Comparison of ENCODE assay signal across 11 cellular contexts in the genomic region with DNA sequence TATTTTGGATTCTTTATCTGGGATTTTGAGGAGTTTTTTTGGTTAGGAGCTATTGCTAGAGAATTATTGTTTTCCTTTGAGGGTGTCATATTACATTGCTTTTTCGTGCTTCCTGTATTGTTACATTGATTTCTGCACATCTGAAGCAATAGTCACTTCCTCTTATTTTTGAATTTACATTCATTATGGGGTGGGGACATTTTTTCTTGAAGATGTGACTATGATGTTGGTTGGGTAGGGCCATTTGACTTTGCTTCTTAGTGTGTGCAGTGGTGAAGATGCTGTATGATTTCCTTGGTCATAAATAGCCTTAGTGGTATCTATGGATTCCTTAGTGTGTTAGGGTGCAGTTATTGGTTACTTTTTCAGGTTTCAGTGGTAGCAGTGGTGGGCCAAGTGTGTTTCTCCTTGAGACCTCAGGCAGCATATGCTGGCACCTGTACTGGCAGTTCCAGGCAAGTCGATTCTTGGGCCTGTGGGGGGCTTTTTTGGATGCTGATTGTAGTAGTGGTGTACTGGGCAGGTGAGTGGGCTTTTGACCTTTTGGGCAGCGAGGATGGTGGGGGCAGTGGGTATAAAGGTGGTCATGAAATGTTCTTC.
A peak's percentile ranks its signal among the peaks of the same experiment; 100 is the strongest.
DNase-seq lines count a peak whose midpoint lies in the region; ATAC-seq and TF ChIP-seq lines count a peak whose summit lies in the region.
"Had no signal": no experiment of that assay in that cellular context is flagged by ENCODE, and none has a peak within 500 bp of the region (broad histone marks: within the 10 kb centered on the region; RNA-seq: fewer than 3 reads in every experiment).

No MANE protein-coding gene starts in this region.

- DNase-seq in NCI-H146 treated with DMSO at 0.1 percent for 48 hours (lab: John Stamatoyannopoulos, UW; ENCODE audit: unreplicated experiment) (peak; percentile 2), NCI-H146 (lab: John Stamatoyannopoulos, UW) (no peak), NOMO-1 treated with DMSO at 0.1 percent for 48 hours (lab: John Stamatoyannopoulos, UW; ENCODE audit: unreplicated experiment) (peak; percentile 90), NCI-H345 (lab: John Stamatoyannopoulos, UW) (no peak)
- no peak for DNase-seq in activated naive CD8-positive, alpha-beta T cell treated with anti-CD3 and anti-CD28 coated beads for 36 hours
- no peak for DNase-seq in natural killer cell treated with Interleukin-12 subunit alpha and Interleukin-12 subunit beta and Interleukin-15 and Interleukin-18, amount 100 ng/mL, for 72 hours (ENCODE audit: low spot score)
- DNase-seq: GM23248, occipital lobe had no signal

- no peaks in the 10 kb centered on the region for H3K36me3 ChIP-seq in gastroesophageal sphincter

- ATAC-seq in natural killer cell treated with Interleukin-12 subunit alpha and Interleukin-12 subunit beta and Interleukin-15 and Interleukin-18, amount 100 ng/mL, for 72 hours, result peak; percentile 81 to 89
- ATAC-seq in HG03469 (IDR thresholded peaks at IDR 0.05; ENCODE audit: unreplicated experiment), result no peak
- no peak for ATAC-seq in gastroesophageal sphincter

- H3K4me1 Mint-ChIP-seq in activated naive CD8-positive, alpha-beta T cell treated with anti-CD3 and anti-CD28 coated beads for 36 hours, result peaks cover 53% of the 10 kb centered on the region
- peaks cover 67 to 78% of the 10 kb centered on the region in 2 donors for H3K4me1 Mint-ChIP-seq in natural killer cell treated with Interleukin-12 subunit alpha and Interleukin-12 subunit beta and Interleukin-15 and Interleukin-18, amount 100 ng/mL, for 72 hours (ENCODE audit: low read depth in 2 of 2)

- peaks cover 76% of the 10 kb centered on the region for H3K36me3 Mint-ChIP-seq in activated naive CD8-positive, alpha-beta T cell treated with anti-CD3 and anti-CD28 coated beads for 36 hours
- peaks cover 68% of the 10 kb centered on the region for H3K36me3 Mint-ChIP-seq in natural killer cell treated with Interleukin-12 subunit alpha and Interleukin-12 subunit beta and Interleukin-15 and Interleukin-18, amount 100 ng/mL, for 72 hours

- no peaks in the 10 kb centered on the region for H3K9me3 Mint-ChIP-seq in activated naive CD8-positive, alpha-beta T cell treated with anti-CD3 and anti-CD28 coated beads for 36 hours
- H3K9me3 Mint-ChIP-seq in natural killer cell treated with Interleukin-12 subunit alpha and Interleukin-12 subunit beta and Interleukin-15 and Interleukin-18, amount 100 ng/mL, for 72 hours, result peaks cover 3% of the 10 kb centered on the region

- peak overlapping the region; percentile 77 for H3K27ac Mint-ChIP-seq in activated naive CD8-positive, alpha-beta T cell treated with anti-CD3 and anti-CD28 coated beads for 36 hours
- peak overlapping the region; percentile 93 to 96 for H3K27ac Mint-ChIP-seq in natural killer cell treated with Interleukin-12 subunit alpha and Interleukin-12 subunit beta and Interleukin-15 and Interleukin-18, amount 100 ng/mL, for 72 hours

- no peak for TF ChIP-seq POLR2A in gastroesophageal sphincter (IDR thresholded peaks at IDR 0.05)

- H3K4me3 Mint-ChIP-seq in activated naive CD8-positive, alpha-beta T cell treated with anti-CD3 and anti-CD28 coated beads for 36 hours, result peak overlapping the region; percentile 1
- H3K4me3 Mint-ChIP-seq in natural killer cell treated with Interleukin-12 subunit alpha and Interleukin-12 subunit beta and Interleukin-15 and Interleukin-18, amount 100 ng/mL, for 72 hours, result peak overlapping the region; percentile 77

- no peak for TF ChIP-seq EP300 in gastroesophageal sphincter (IDR thresholded peaks at IDR 0.05)

- H3K9me3 ChIP-seq in gastroesophageal sphincter, result no peaks in the 10 kb centered on the region

- H3K27ac ChIP-seq in gastroesophageal sphincter, result no peak overlapping the region
- H3K27ac ChIP-seq: 22Rv1, GM23248 had no signal

- H3K4me3 ChIP-seq in gastroesophageal sphincter, result no peak overlapping the region
- H3K4me3 ChIP-seq: GM23248 had no signal

- H3K4me1 ChIP-seq in gastroesophageal sphincter, result no peaks in the 10 kb centered on the region

- H3K27me3 Mint-ChIP-seq in activated naive CD8-positive, alpha-beta T cell treated with anti-CD3 and anti-CD28 coated beads for 36 hours, result no peaks in the 10 kb centered on the region
- no peaks in the 10 kb centered on the region for H3K27me3 Mint-ChIP-seq in natural killer cell treated with Interleukin-12 subunit alpha and Interleukin-12 subunit beta and Interleukin-15 and Interleukin-18, amount 100 ng/mL, for 72 hours

- no peaks in the 10 kb centered on the region for H3K27me3 ChIP-seq in gastroesophageal sphincter

- no peak for TF ChIP-seq CTCF in gastroesophageal sphincter (IDR thresholded peaks at IDR 0.05)

- 54 to 84% methylated on average over 1 to 3 of the region's 3 CpGs for WGBS in gastroesophageal sphincter (ENCODE audit: low coverage in 1 of 2), 2 donors

Comparison
In these comparisons a context has a peak if more than half of its experiments do, and no peak if none do; other contexts are left out.
1. DNase-seq: peak in NCI-H146 treated with DMSO at 0.1 percent for 48 hours (single experiment) and NOMO-1 treated with DMSO at 0.1 percent for 48 hours (single experiment); none in NCI-H146 (single experiment), activated naive CD8-positive, alpha-beta T cell treated with anti-CD3 and anti-CD28 coated beads for 36 hours (single experiment), natural killer cell treated with Interleukin-12 subunit alpha and Interleukin-12 subunit beta and Interleukin-15 and Interleukin-18, amount 100 ng/mL, for 72 hours (single experiment) and NCI-H345 (single experiment).
2. ATAC-seq: peak in natural killer cell treated with Interleukin-12 subunit alpha and Interleukin-12 subunit beta and Interleukin-15 and Interleukin-18, amount 100 ng/mL, for 72 hours (2 of 2); none in HG03469 (single experiment) and gastroesophageal sphincter (single experiment).